In genomic region chr7:49125246-49125645, GRCh38 we compare ENCODE assay signal across 23 cellular contexts.
"Had no signal": no experiment of that assay in that cellular context is flagged by ENCODE, and none has a peak within 500 bp of the region (broad histone marks: within the 10 kb centered on the region; RNA-seq: fewer than 3 reads in every experiment).

No MANE protein-coding gene starts in this region.

- H3K4me1 ChIP-seq: SJCRH30 had no signal

- ATAC-seq: HepG2, Panc1, Right ventricle myocardium inferior, SK-N-SH treated with all-trans-retinoic acid at 6 μM for 48 hours had no signal

- H3K4me3 ChIP-seq: SJCRH30 had no signal

- DNase-seq: IMR-90, Karpas-422, KG1, MM.1S, NCI-H1092 treated with DMSO at 0.1 percent for 48 hours, NCI-H1436, NCI-H187, NCI-H2029, NCI-H2081 treated with DMSO at 0.1 percent for 48 hours, NCI-H2171, NCI-H226, NCI-H446, NCI-H510A, NCI-H524 treated with DMSO at 0.1 percent for 48 hours, NCI-H69, NCI-H774, SHP77 treated with DMSO at 0.1 percent for 48 hours, SJCRH30, T-helper 1 cell had no signal

- H3K36me3 ChIP-seq: SJCRH30 had no signal

- H3K27ac ChIP-seq: SJCRH30 had no signal

- FAIRE-seq: HepG2 had no signal

- H3K9me3 ChIP-seq: SJCRH30 had no signal

- H3K27me3 ChIP-seq: SJCRH30 had no signal
